Comparison of ENCODE assay signal across 1 cellular context in the genomic region with DNA sequence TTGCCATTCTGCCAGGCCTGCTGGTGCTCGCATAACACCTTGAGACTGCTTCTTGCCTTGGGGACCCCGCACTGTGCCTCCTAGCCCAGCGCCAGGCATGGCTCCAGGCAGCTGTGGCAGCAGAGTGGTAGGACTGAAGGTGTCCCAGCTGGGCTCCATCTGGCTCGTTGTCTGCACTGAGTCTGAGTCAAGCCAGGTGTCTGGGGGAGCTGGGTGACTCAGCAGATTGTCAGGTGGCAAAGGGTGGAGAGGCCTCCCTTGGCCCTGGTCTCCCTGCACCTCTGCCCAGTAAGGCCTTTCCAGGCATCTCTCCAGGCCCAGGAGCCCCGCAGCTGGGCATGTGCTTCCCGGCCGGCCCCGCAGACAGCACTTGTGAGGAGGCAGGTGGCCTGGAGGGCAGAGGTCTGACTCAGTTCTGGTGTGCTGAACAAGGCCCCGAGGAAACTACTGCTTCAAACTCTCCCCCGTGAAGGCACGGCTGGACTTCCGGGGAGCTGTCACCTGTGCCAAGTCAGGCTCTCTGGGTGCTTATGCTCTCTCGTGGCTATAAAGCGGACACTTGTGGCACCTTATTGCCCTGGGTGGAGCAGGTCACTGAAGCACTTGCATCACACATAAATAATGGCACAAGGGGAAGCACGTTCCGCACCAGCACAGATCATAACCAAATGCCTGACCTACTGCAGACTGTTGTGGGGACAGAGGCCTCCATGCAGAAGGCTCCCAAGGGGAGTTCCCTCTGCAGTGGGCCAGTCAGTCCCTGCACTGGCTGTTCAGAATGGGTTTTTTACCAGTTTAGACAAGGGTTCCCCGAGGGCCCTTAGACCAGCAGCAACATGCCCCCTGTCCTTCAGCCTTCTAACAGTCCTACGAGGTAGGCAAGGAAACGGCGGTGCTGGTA.
TF ChIP-seq lines count a peak whose summit lies in the region.

No MANE protein-coding gene starts in this region.

TF ChIP-seq in GM12878, 131 proteins besides CTCF, POLR2A, EP300 and RAD21:
- no peak for TF ChIP-seq SP1 (IDR thresholded peaks at IDR 0.05; ENCODE audit: low read depth, low read length)
- TF ChIP-seq, protein P1, sequence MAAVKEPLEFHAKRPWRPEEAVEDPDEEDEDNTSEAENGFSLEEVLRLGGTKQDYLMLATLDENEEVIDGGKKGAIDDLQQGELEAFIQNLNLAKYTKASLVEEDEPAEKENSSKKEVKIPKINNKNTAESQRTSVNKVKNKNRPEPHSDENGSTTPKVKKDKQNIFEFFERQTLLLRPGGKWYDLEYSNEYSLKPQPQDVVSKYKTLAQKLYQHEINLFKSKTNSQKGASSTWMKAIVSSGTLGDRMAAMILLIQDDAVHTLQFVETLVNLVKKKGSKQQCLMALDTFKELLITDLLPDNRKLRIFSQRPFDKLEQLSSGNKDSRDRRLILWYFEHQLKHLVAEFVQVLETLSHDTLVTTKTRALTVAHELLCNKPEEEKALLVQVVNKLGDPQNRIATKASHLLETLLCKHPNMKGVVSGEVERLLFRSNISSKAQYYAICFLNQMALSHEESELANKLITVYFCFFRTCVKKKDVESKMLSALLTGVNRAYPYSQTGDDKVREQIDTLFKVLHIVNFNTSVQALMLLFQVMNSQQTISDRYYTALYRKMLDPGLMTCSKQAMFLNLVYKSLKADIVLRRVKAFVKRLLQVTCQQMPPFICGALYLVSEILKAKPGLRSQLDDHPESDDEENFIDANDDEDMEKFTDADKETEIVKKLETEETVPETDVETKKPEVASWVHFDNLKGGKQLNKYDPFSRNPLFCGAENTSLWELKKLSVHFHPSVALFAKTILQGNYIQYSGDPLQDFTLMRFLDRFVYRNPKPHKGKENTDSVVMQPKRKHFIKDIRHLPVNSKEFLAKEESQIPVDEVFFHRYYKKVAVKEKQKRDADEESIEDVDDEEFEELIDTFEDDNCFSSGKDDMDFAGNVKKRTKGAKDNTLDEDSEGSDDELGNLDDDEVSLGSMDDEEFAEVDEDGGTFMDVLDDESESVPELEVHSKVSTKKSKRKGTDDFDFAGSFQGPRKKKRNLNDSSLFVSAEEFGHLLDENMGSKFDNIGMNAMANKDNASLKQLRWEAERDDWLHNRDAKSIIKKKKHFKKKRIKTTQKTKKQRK (IDR thresholded peaks at IDR 0.05; ENCODE audit: low read depth, low read length) = no peak
- TF ChIP-seq TCF12 (IDR thresholded peaks at IDR 0.05; ENCODE audit: low read depth, low read length) = peak; percentile 54; the same call in 1 of the 2 replicates
- 0 out of 2 replicates have a peak, but pooled peaks have one; percentile 11 for TF ChIP-seq PAX5 (IDR thresholded peaks at IDR 0.05; ENCODE audit: borderline replicate concordance, low read depth, low read length)
- TF ChIP-seq KDM1A (IDR thresholded peaks at IDR 0.05; ENCODE audit: borderline replicate concordance) = no peak
- no peak for TF ChIP-seq BCL11A (IDR thresholded peaks at IDR 0.05; ENCODE audit: low read depth, low read length)
TF ChIP-seq in GM12878: peak in this region for 2.
